In genomic region chr6:26420607-26421235, GRCh38 we compare ENCODE assay signal across 8 cellular contexts. TPM values are rescaled to one million over a fixed set of nuclear protein-coding genes. Genes with fewer than 3 reads are reported as not detected.
DNase-seq lines count a peak whose midpoint lies in the region; ATAC-seq and TF ChIP-seq lines count a peak whose summit lies in the region.

No MANE protein-coding gene starts in this region.

- no peak for TF ChIP-seq EP300 in SK-N-SH (IDR thresholded peaks at IDR 0.05; ENCODE audit: borderline replicate concordance in 1 of 2, low read depth in 1 of 2, low read length in 1 of 2)

- H3K4me3 ChIP-seq in SK-N-SH (ENCODE audit: low read depth in 2 of 2, low read length in 1 of 2) (peak overlapping the region; percentile 92; a peak in 3 of 4 replicates), muscle layer of duodenum (ENCODE audit: low read depth in 1 of 2, low read length in 2 of 2) (peak overlapping the region; percentile 91 to 99)

- H3K9me3 Mint-ChIP-seq in glutamatergic neuron (ENCODE audit: unreplicated experiment), result peaks cover 1% of the 10 kb centered on the region

- peak overlapping the region; percentile 75 for H3K4me2 ChIP-seq in SK-N-SH

- peak overlapping the region; percentile 62 to 83; a peak in 3 of 4 replicates for H3K27ac ChIP-seq in SK-N-SH (ENCODE audit: low read depth in 2 of 2, low read length in 1 of 2)
- peak overlapping the region; percentile 50 for H3K27ac ChIP-seq in epithelial cell of prostate
- H3K27ac ChIP-seq in muscle layer of duodenum (ENCODE audit: low read length), result peak overlapping the region; percentile 97

- no peaks in the 10 kb centered on the region for H4K20me1 ChIP-seq in SK-N-SH (ENCODE audit: insufficient read depth)

- peaks cover 13% of the 10 kb centered on the region for H3K36me3 Mint-ChIP-seq in glutamatergic neuron (ENCODE audit: unreplicated experiment)

- H2AFZ ChIP-seq in SK-N-SH (ENCODE audit: low read depth), result peak overlapping the region; percentile 97

- TF ChIP-seq CTCF in SK-N-SH (IDR thresholded peaks at IDR 0.05) (peak; percentile 61), glutamatergic neuron (IDR thresholded peaks at IDR 0.05; ENCODE audit: partially characterized antibody, unreplicated experiment) (no peak)

- H3K27ac Mint-ChIP-seq in glutamatergic neuron (ENCODE audit: unreplicated experiment), result no peak overlapping the region

- peaks cover 2% of the 10 kb centered on the region for H3K4me1 Mint-ChIP-seq in glutamatergic neuron (ENCODE audit: low read depth, unreplicated experiment)

- H3K4me3 Mint-ChIP-seq in glutamatergic neuron (ENCODE audit: unreplicated experiment), result no peak overlapping the region

- POLR2A ChIA-PET in SK-N-SH (lab: Yijun Ruan, JAX), result no interaction called here

- peak; percentile 14 for ATAC-seq in HG02970 (IDR thresholded peaks at IDR 0.05; ENCODE audit: low FRiP score, unreplicated experiment)

- DNase-seq in SIG-M5 treated with dmso at 0.1 percent for 504 hours (lab: John Stamatoyannopoulos, UW; ENCODE audit: unreplicated experiment), result peak; percentile 23
- DNase-seq in SIG-M5 (lab: John Stamatoyannopoulos, UW), result no peak
- DNase-seq in SK-N-SH, result peak; percentile 48
- DNase-seq in epithelial cell of prostate (ENCODE audit: low read depth, low spot score), result no peak
- no peak for DNase-seq in glutamatergic neuron
- DNase-seq in mesenteric fat pad (ENCODE audit: low spot score), result no peak

- H3K27me3 ChIP-seq in SK-N-SH (ENCODE audit: insufficient read depth), result no peaks in the 10 kb centered on the region
- no peaks in the 10 kb centered on the region for H3K27me3 ChIP-seq in muscle layer of duodenum (ENCODE audit: low read depth, low read length)

- whole genome bisulfite sequencing in SK-N-SH (ENCODE audit: low lambda C conversion rate), result 58% methylated on average over 6 of the region's 6 CpGs

- H3K36me3 ChIP-seq in SK-N-SH (replicated peaks in 1 of 2; ENCODE audit: control insufficient read depth in 1 of 2, insufficient read depth in 2 of 2, low read length in 1 of 2) (peaks cover 0 to 2% of the 10 kb centered on the region in 2 experiments), muscle layer of duodenum (ENCODE audit: control insufficient read depth in 1 of 2, insufficient read depth in 2 of 2, low read length in 2 of 2) (no peaks in the 10 kb centered on the region)

- no peaks in the 10 kb centered on the region for H3K9me2 ChIP-seq in SK-N-SH

- H3K27me3 Mint-ChIP-seq in glutamatergic neuron (ENCODE audit: unreplicated experiment), result peaks cover 4% of the 10 kb centered on the region

- peaks cover 13% of the 10 kb centered on the region; the same call in 1 of the 2 replicates for H3K79me2 ChIP-seq in SK-N-SH (ENCODE audit: insufficient read depth)

- peaks cover 0 to 8% of the 10 kb centered on the region in 2 experiments; a peak in 1 of 4 replicates for H3K4me1 ChIP-seq in SK-N-SH (ENCODE audit: control insufficient read depth in 1 of 2, insufficient read depth in 2 of 2, low read depth in 1 of 2, low read length in 1 of 2)
- H3K4me1 ChIP-seq in muscle layer of duodenum (ENCODE audit: control insufficient read depth in 1 of 2, insufficient read depth in 2 of 2, low read length in 2 of 2), result peaks cover 4 to 15% of the 10 kb centered on the region in 2 donors

- H3K9me3 ChIP-seq in SK-N-SH (no peaks in the 10 kb centered on the region), muscle layer of duodenum (ENCODE audit: control insufficient read depth in 1 of 2, low read length in 2 of 2) (no peaks in the 10 kb centered on the region)

- peak overlapping the region; percentile 87; the same call in 1 of the 2 replicates for H3K9ac ChIP-seq in SK-N-SH

- H3F3A ChIP-seq in SK-N-SH (replicated peaks; ENCODE audit: insufficient read depth), result no peaks in the 10 kb centered on the region

- TF ChIP-seq RAD21 in SK-N-SH (IDR thresholded peaks at IDR 0.05; ENCODE audit: low read length), result peak; percentile 36

- CTCF ChIA-PET in SK-N-SH (lab: Yijun Ruan, JAX), result interaction anchor here (1.1 to 1.4 kb wide), 4 partner anchors 8 to 84 kb away, joined by 3 to 5 read pairs (median 4); no protein-coding TSS in a partner anchor

TF ChIP-seq in SK-N-SH, 30 proteins besides CTCF, POLR2A, EP300 and RAD21:
- TF ChIP-seq MAX (IDR thresholded peaks at IDR 0.05; ENCODE audit: low read depth) (no peak), FOXJ3 (CRISPR knock-in tag; IDR thresholded peaks at IDR 0.05) (no peak), SMC3 (IDR thresholded peaks at IDR 0.05; ENCODE audit: low read depth, low read length) (peak; percentile 37), RFX5 (IDR thresholded peaks at IDR 0.05; ENCODE audit: low read length) (peak; percentile 76; the same call in 1 of the 2 replicates)
TF ChIP-seq in SK-N-SH: peak in this region for 2.

RNA-seq across cellular contexts. Expression of gene BTN3A1, which starts 18.6 kb away (rescaled TPM):
- 14.2 and 17.6 TPM in 2 replicates for polyA plus RNA-seq in SK-N-SH (2012; rRNA removed)
- 11.9 and 13.4 TPM in 2 replicates for polyA plus RNA-seq in SK-N-SH (2012; cell fraction: cytosol; rRNA removed)
- polyA plus RNA-seq in SK-N-SH (2012; cell fraction: nucleus; rRNA removed), result 45.8 and 55.5 TPM in 2 replicates
- 2.2 TPM for total RNA-seq in glutamatergic neuron (ENCODE audit: unreplicated experiment)
- 15.4 TPM for total RNA-seq in mesenteric fat pad

RNA-seq across cellular contexts. Expression of gene BTN3A3, which starts 19.6 kb away (rescaled TPM):
- 6.9 and 8.8 TPM in 2 replicates for polyA plus RNA-seq in SK-N-SH (2012; rRNA removed)
- polyA plus RNA-seq in SK-N-SH (2012; cell fraction: cytosol; rRNA removed), result 6.3 and 7.3 TPM in 2 replicates
- polyA plus RNA-seq in SK-N-SH (2012; cell fraction: nucleus; rRNA removed), result 21.5 and 23.0 TPM in 2 replicates
- total RNA-seq in glutamatergic neuron (ENCODE audit: unreplicated experiment) (not detected), mesenteric fat pad (13.0 TPM)

RNA-seq across cellular contexts. Expression of gene BTN2A1, which starts 37.0 kb away (rescaled TPM):
- 21.2 and 28.6 TPM in 2 replicates for polyA plus RNA-seq in SK-N-SH (2012; rRNA removed)
- 18.7 and 19.5 TPM in 2 replicates for polyA plus RNA-seq in SK-N-SH (2012; cell fraction: cytosol; rRNA removed)
- polyA plus RNA-seq in SK-N-SH (2012; cell fraction: nucleus; rRNA removed), result 46.6 and 50.0 TPM in 2 replicates
- total RNA-seq in glutamatergic neuron (ENCODE audit: unreplicated experiment) (41.6 TPM), mesenteric fat pad (19.9 TPM)

RNA-seq across cellular contexts. Expression of gene BTN2A2, which starts 37.8 kb away (rescaled TPM):
- 11.1 and 18.0 TPM in 2 replicates for polyA plus RNA-seq in SK-N-SH (2012; rRNA removed)
- polyA plus RNA-seq in SK-N-SH (2012; cell fraction: cytosol; rRNA removed), result 7.2 and 8.9 TPM in 2 replicates
- polyA plus RNA-seq in SK-N-SH (2012; cell fraction: nucleus; rRNA removed), result 31.9 and 47.9 TPM in 2 replicates
- total RNA-seq in glutamatergic neuron (ENCODE audit: unreplicated experiment), result 109 TPM
- total RNA-seq in mesenteric fat pad, result 5.6 TPM

RNA-seq across cellular contexts. Expression of gene BTN3A2, which starts 55.7 kb away (rescaled TPM):
- polyA plus RNA-seq in SK-N-SH (2012; rRNA removed), result 20.3 and 24.2 TPM in 2 replicates
- polyA plus RNA-seq in SK-N-SH (2012; cell fraction: cytosol; rRNA removed), result 19.5 and 22.5 TPM in 2 replicates
- 31.8 and 33.3 TPM in 2 replicates for polyA plus RNA-seq in SK-N-SH (2012; cell fraction: nucleus; rRNA removed)
- total RNA-seq in glutamatergic neuron (ENCODE audit: unreplicated experiment), result 1.3 TPM
- 9.1 TPM for total RNA-seq in mesenteric fat pad

Comparison
In these comparisons a context has a peak if more than half of its experiments do, and no peak if none do; other contexts are left out.
1. DNase-seq: peak in SIG-M5 treated with dmso at 0.1 percent for 504 hours (single experiment) and SK-N-SH (single experiment); none in SIG-M5 (single experiment), epithelial cell of prostate (single experiment), glutamatergic neuron (single experiment) and mesenteric fat pad (single experiment).
2. Peak in every context shown above with its lines, with median percentiles within 50 percentile points of each other: H3K27ac ChIP-seq.